In the genomic region with DNA sequence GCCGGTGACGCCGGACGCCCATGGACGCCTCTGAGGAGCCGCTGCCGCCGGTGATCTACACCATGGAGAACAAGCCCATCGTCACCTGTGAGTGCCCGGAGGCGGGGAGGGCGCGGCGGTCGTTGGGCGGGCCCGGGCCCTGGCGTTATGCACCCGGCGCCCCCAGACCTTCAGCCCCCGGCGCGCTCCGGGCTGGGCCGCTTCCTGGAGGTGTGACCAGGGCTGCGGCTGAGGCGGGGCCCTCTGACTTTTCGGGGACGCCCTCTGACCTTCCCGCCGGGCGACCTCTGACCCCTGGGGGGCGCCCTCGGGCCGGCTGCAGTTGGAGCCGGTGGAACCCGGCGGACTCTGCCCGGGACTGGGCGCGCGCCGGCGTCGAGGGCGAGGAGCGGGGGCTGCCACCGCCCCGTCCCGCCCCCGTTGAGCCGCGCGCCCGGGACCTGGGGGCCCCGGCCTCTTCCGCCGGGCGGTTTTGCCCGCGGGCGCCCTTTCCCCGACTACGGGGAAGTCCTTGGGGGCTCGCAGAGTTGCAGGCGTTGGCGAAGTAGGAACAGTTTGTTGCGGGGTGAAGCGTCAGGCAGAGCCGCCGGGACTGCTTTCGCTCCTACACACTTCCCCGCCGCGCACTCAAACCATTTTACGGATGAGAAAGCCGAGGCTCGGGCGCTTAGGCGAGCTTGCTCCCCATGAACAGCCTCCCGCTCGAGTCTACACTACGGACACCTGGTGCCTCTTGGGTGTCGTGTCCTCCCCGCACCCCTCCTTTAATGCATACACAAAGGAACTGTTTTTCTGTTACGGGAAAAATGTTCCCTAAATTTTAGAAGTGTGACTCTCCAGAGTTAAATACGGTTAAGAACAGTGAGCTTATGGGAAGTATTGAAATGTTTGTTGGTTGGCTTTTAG, we compare ENCODE assay signal across 1 cellular context.
TF ChIP-seq lines count a peak whose summit lies in the region.

No MANE protein-coding gene starts in this region.

TF ChIP-seq in HEK293, 187 proteins besides CTCF, POLR2A, EP300 and RAD21 (continued from another document and continues in another):
- TF ChIP-seq, protein P1, sequence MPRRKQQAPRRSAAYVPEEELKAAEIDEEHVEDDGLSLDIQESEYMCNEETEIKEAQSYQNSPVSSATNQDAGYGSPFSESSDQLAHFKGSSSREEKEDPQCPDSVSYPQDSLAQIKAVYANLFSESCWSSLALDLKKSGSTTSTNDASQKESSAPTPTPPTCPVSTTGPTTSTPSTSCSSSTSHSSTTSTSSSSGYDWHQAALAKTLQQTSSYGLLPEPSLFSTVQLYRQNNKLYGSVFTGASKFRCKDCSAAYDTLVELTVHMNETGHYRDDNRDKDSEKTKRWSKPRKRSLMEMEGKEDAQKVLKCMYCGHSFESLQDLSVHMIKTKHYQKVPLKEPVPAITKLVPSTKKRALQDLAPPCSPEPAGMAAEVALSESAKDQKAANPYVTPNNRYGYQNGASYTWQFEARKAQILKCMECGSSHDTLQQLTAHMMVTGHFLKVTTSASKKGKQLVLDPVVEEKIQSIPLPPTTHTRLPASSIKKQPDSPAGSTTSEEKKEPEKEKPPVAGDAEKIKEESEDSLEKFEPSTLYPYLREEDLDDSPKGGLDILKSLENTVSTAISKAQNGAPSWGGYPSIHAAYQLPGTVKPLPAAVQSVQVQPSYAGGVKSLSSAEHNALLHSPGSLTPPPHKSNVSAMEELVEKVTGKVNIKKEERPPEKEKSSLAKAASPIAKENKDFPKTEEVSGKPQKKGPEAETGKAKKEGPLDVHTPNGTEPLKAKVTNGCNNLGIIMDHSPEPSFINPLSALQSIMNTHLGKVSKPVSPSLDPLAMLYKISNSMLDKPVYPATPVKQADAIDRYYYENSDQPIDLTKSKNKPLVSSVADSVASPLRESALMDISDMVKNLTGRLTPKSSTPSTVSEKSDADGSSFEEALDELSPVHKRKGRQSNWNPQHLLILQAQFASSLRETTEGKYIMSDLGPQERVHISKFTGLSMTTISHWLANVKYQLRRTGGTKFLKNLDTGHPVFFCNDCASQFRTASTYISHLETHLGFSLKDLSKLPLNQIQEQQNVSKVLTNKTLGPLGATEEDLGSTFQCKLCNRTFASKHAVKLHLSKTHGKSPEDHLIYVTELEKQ (tag by site-specific recombination; IDR thresholded peaks at IDR 0.05; ENCODE audit: borderline replicate concordance), result no peak; the same call in 1 of the 2 replicates
- no peak for TF ChIP-seq ZNF155 (tag by site-specific recombination; IDR thresholded peaks at IDR 0.05)
- no peak for TF ChIP-seq MZF1 (tag by site-specific recombination; IDR thresholded peaks at IDR 0.05; ENCODE audit: borderline replicate concordance)
- no peak for TF ChIP-seq ZNF23 (tag by site-specific recombination; IDR thresholded peaks at IDR 0.05; ENCODE audit: borderline replicate concordance)
- TF ChIP-seq, protein P2, sequence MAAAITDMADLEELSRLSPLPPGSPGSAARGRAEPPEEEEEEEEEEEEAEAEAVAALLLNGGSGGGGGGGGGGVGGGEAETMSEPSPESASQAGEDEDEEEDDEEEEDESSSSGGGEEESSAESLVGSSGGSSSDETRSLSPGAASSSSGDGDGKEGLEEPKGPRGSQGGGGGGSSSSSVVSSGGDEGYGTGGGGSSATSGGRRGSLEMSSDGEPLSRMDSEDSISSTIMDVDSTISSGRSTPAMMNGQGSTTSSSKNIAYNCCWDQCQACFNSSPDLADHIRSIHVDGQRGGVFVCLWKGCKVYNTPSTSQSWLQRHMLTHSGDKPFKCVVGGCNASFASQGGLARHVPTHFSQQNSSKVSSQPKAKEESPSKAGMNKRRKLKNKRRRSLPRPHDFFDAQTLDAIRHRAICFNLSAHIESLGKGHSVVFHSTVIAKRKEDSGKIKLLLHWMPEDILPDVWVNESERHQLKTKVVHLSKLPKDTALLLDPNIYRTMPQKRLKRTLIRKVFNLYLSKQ (tag by site-specific recombination; IDR thresholded peaks at IDR 0.05; ENCODE audit: borderline replicate concordance), result no peak
- TF ChIP-seq ZFP69B (tag by site-specific recombination; IDR thresholded peaks at IDR 0.05), result no peak
- TF ChIP-seq ZNF354C (tag by site-specific recombination; IDR thresholded peaks at IDR 0.05; ENCODE audit: borderline replicate concordance, low read depth), result no peak
- TF ChIP-seq ZNF350 (tag by site-specific recombination; IDR thresholded peaks at IDR 0.05), result no peak
- no peak for TF ChIP-seq ZNF2 (tag by site-specific recombination; IDR thresholded peaks at IDR 0.05)
- TF ChIP-seq ZNF560 (tag by site-specific recombination; IDR thresholded peaks at IDR 0.05; ENCODE audit: borderline replicate concordance), result no peak
- TF ChIP-seq ZNF391 (tag by site-specific recombination; IDR thresholded peaks at IDR 0.05; ENCODE audit: borderline replicate concordance, low read depth), result no peak
- no peak for TF ChIP-seq ZFP37 (tag by site-specific recombination; IDR thresholded peaks at IDR 0.05)
- no peak for TF ChIP-seq ZNF621 (tag by site-specific recombination; IDR thresholded peaks at IDR 0.05)
- TF ChIP-seq, protein P3, sequence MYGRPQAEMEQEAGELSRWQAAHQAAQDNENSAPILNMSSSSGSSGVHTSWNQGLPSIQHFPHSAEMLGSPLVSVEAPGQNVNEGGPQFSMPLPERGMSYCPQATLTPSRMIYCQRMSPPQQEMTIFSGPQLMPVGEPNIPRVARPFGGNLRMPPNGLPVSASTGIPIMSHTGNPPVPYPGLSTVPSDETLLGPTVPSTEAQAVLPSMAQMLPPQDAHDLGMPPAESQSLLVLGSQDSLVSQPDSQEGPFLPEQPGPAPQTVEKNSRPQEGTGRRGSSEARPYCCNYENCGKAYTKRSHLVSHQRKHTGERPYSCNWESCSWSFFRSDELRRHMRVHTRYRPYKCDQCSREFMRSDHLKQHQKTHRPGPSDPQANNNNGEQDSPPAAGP (tag by site-specific recombination; IDR thresholded peaks at IDR 0.05), result no peak; the same call in 1 of the 2 replicates
- no peak for TF ChIP-seq ZNF174 (tag by site-specific recombination; IDR thresholded peaks at IDR 0.05)
- TF ChIP-seq ZNF521 (tag by site-specific recombination; IDR thresholded peaks at IDR 0.05), result no peak
- TF ChIP-seq, protein P4, sequence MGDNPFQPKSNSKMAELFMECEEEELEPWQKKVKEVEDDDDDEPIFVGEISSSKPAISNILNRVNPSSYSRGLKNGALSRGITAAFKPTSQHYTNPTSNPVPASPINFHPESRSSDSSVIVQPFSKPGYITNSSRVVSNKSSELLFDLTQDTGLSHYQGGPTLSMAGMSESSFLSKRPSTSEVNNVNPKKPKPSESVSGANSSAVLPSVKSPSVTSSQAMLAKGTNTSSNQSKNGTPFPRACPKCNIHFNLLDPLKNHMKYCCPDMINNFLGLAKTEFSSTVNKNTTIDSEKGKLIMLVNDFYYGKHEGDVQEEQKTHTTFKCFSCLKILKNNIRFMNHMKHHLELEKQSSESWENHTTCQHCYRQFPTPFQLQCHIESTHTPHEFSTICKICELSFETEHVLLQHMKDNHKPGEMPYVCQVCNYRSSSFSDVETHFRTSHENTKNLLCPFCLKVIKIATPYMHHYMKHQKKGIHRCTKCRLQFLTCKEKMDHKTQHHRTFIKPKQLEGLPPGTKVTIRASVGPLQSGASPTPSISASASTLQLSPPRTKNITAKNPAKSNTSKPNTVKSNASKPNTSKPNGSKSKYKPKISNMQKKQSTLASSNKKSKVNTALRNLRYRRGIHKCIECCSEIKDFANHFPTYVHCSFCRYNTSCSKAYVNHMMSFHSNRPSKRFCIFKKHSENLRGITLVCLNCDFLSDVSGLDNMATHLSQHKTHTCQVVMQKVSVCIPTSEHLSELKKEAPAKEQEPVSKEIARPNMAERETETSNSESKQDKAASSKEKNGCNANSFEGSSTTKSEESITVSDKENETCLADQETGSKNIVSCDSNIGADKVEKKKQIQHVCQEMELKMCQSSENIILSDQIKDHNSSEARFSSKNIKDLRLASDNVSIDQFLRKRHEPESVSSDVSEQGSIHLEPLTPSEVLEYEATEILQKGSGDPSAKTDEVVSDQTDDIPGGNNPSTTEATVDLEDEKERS (tag by site-specific recombination; IDR thresholded peaks at IDR 0.05), result no peak
- TF ChIP-seq GLIS1 (tag by site-specific recombination; IDR thresholded peaks at IDR 0.05), result no peak
- no peak for TF ChIP-seq ZNF596 (tag by site-specific recombination; IDR thresholded peaks at IDR 0.05)
- no peak for TF ChIP-seq ZNF169 (tag by site-specific recombination; IDR thresholded peaks at IDR 0.05)
- TF ChIP-seq, protein P5, sequence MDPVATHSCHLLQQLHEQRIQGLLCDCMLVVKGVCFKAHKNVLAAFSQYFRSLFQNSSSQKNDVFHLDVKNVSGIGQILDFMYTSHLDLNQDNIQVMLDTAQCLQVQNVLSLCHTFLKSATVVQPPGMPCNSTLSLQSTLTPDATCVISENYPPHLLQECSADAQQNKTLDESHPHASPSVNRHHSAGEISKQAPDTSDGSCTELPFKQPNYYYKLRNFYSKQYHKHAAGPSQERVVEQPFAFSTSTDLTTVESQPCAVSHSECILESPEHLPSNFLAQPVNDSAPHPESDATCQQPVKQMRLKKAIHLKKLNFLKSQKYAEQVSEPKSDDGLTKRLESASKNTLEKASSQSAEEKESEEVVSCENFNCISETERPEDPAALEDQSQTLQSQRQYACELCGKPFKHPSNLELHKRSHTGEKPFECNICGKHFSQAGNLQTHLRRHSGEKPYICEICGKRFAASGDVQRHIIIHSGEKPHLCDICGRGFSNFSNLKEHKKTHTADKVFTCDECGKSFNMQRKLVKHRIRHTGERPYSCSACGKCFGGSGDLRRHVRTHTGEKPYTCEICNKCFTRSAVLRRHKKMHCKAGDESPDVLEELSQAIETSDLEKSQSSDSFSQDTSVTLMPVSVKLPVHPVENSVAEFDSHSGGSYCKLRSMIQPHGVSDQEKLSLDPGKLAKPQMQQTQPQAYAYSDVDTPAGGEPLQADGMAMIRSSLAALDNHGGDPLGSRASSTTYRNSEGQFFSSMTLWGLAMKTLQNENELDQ (tag by site-specific recombination; IDR thresholded peaks at IDR 0.05; ENCODE audit: low read depth), result no peak
- TF ChIP-seq ZNF37A (tag by site-specific recombination; IDR thresholded peaks at IDR 0.05), result no peak
- TF ChIP-seq ZFHX2 (tag by site-specific recombination; conservative IDR thresholded peaks at IDR 0.05), result peak; percentile 65
- TF ChIP-seq ZNF785 (tag by site-specific recombination; IDR thresholded peaks at IDR 0.05), result no peak
- TF ChIP-seq ZNF664 (tag by site-specific recombination; IDR thresholded peaks at IDR 0.05), result no peak
- TF ChIP-seq HOXA7 (CRISPR knock-in tag; IDR thresholded peaks at IDR 0.05; ENCODE audit: borderline replicate concordance), result no peak
- 0 out of 2 replicates have a peak, but pooled peaks have one; percentile 19 for TF ChIP-seq ZNF10 (tag by site-specific recombination; IDR thresholded peaks at IDR 0.05)
- TF ChIP-seq, protein P6, sequence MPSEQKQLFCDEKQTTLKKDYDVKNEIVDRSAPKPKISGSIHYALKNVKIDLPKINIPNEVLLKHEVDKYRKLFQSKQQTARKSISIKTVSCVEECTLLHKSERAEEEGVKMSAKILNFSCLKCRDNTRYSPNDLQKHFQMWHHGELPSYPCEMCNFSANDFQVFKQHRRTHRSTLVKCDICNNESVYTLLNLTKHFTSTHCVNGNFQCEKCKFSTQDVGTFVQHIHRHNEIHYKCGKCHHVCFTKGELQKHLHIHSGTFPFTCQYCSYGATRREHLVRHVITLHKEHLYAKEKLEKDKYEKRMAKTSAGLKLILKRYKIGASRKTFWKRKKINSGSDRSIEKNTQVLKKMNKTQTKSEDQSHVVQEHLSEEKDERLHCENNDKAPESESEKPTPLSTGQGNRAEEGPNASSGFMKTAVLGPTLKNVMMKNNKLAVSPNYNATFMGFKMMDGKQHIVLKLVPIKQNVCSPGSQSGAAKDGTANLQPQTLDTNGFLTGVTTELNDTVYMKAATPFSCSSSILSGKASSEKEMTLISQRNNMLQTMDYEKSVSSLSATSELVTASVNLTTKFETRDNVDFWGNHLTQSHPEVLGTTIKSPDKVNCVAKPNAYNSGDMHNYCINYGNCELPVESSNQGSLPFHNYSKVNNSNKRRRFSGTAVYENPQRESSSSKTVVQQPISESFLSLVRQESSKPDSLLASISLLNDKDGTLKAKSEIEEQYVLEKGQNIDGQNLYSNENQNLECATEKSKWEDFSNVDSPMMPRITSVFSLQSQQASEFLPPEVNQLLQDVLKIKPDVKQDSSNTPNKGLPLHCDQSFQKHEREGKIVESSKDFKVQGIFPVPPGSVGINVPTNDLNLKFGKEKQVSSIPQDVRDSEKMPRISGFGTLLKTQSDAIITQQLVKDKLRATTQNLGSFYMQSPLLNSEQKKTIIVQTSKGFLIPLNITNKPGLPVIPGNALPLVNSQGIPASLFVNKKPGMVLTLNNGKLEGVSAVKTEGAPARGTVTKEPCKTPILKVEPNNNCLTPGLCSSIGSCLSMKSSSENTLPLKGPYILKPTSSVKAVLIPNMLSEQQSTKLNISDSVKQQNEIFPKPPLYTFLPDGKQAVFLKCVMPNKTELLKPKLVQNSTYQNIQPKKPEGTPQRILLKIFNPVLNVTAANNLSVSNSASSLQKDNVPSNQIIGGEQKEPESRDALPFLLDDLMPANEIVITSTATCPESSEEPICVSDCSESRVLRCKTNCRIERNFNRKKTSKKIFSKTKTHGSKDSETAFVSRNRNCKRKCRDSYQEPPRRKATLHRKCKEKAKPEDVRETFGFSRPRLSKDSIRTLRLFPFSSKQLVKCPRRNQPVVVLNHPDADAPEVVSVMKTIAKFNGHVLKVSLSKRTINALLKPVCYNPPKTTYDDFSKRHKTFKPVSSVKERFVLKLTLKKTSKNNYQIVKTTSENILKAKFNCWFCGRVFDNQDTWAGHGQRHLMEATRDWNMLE (tag by site-specific recombination; conservative IDR thresholded peaks at IDR 0.05; ENCODE audit: low read depth), result no peak
- TF ChIP-seq ZNF707 (tag by site-specific recombination; IDR thresholded peaks at IDR 0.05), result no peak
- TF ChIP-seq ZNF133 (tag by site-specific recombination; IDR thresholded peaks at IDR 0.05), result no peak
- no peak for TF ChIP-seq HOXC10 (CRISPR knock-in tag; IDR thresholded peaks at IDR 0.05)
- TF ChIP-seq, protein P7, sequence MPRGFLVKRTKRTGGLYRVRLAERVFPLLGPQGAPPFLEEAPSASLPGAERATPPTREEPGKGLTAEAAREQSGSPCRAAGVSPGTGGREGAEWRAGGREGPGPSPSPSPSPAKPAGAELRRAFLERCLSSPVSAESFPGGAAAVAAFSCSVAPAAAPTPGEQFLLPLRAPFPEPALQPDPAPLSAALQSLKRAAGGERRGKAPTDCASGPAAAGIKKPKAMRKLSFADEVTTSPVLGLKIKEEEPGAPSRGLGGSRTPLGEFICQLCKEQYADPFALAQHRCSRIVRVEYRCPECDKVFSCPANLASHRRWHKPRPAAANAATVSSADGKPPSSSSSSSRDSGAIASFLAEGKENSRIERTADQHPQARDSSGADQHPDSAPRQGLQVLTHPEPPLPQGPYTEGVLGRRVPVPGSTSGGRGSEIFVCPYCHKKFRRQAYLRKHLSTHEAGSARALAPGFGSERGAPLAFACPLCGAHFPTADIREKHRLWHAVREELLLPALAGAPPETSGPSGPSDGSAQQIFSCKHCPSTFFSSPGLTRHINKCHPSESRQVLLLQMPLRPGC (tag by site-specific recombination; IDR thresholded peaks at IDR 0.05), result no peak
- no peak; the same call in 1 of the 2 replicates for TF ChIP-seq ZXDB (tag by site-specific recombination; IDR thresholded peaks at IDR 0.05)
- TF ChIP-seq ZIC2 (tag by site-specific recombination; IDR thresholded peaks at IDR 0.05), result no peak
- TF ChIP-seq ZNF510 (tag by site-specific recombination; IDR thresholded peaks at IDR 0.05; ENCODE audit: insufficient replicate concordance), result no peak
- no peak for TF ChIP-seq ZNF302 (tag by site-specific recombination; IDR thresholded peaks at IDR 0.05; ENCODE audit: low read depth)
- no peak for TF ChIP-seq HOXD13 (CRISPR knock-in tag; IDR thresholded peaks at IDR 0.05; ENCODE audit: borderline replicate concordance)
- no peak for TF ChIP-seq ZSCAN30 (tag by site-specific recombination; IDR thresholded peaks at IDR 0.05)
- no peak for TF ChIP-seq ZNF157 (tag by site-specific recombination; IDR thresholded peaks at IDR 0.05)
- TF ChIP-seq ZNF670 (tag by site-specific recombination; IDR thresholded peaks at IDR 0.05; ENCODE audit: low read depth), result no peak
- no peak for TF ChIP-seq ZNF626 (tag by site-specific recombination; IDR thresholded peaks at IDR 0.05)
- 0 out of 2 replicates have a peak, but pooled peaks have one; percentile 22 for TF ChIP-seq ZNF324 (tag by site-specific recombination; IDR thresholded peaks at IDR 0.05)
